ENCODE assay signal across 14 cellular contexts in the genomic region with DNA sequence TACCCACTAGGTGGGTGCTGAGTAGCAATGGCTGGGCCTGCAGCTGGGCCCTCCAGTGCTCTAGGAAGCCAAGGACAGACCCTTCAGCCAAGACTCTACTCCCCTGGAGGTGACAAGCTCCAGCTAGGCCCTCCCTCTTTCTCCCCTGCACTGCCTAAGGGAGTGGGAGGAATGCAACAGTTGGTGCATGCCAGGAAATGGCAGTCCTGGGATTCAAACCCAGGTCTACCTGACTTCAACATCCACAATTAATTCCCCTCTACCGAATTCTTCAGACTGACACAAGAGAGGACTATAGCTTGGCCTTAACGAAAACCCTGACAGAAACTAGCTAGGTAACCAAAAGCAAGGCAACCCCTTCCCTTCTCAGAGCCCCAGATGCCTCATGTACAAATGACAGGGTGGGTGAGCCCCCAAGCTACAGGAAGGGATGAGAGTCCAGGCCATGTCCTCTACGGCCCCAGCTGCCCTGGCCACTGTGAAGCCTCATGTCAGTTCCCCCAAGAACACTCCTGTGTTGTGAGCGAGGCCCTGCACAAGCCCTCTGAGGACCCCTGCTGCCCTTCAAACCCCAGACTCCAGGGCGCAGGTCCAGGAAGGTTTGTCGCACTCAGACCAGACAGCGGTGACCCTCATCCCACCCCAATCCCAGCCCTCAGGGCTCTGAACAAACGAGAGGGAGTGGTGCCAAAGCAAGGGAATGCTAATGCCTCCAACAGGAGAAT.
DNase-seq lines count a peak whose midpoint lies in the region; ATAC-seq and TF ChIP-seq lines count a peak whose summit lies in the region.
"Had no signal": no experiment of that assay in that cellular context is flagged by ENCODE, and none has a peak within 500 bp of the region (broad histone marks: within the 10 kb centered on the region; RNA-seq: fewer than 3 reads in every experiment).

No MANE protein-coding gene starts in this region.

- peak overlapping the region; percentile 13 for H3K4ac ChIP-seq in trophoblast cell (ENCODE audit: low read depth, low read length)

- peaks cover 73 to 99% (median 96%) of the 10 kb centered on the region in 4 donors for H3K4me1 ChIP-seq in esophagus muscularis mucosa
- H3K4me1 ChIP-seq in trophoblast cell (ENCODE audit: control insufficient read depth in 1 of 2, insufficient read depth in 2 of 2, low read length in 2 of 2), result peaks cover 27 to 29% of the 10 kb centered on the region in 2 experiments

- no peak overlapping the region for H4K91ac ChIP-seq in trophoblast cell (ENCODE audit: low read depth, low read length)

- no peak for ATAC-seq in CD4-positive, alpha-beta T cell (ENCODE audit: poor library complexity)
- ATAC-seq in GM18520 (IDR thresholded peaks at IDR 0.05; ENCODE audit: unreplicated experiment), result no peak
- ATAC-seq in HG02870 (IDR thresholded peaks at IDR 0.05; ENCODE audit: unreplicated experiment), result no peak

- H3K9ac ChIP-seq in trophoblast cell (ENCODE audit: low read length), result no peak overlapping the region

- H3K9me3 ChIP-seq in CD4-positive, alpha-beta T cell (ENCODE audit: control insufficient read depth, low read length), result no peaks in the 10 kb centered on the region
- H3K9me3 ChIP-seq in esophagus muscularis mucosa (no peaks in the 10 kb centered on the region), trophoblast cell (ENCODE audit: insufficient read depth, low read depth, low read length) (peaks cover 1% of the 10 kb centered on the region)

- H3K4me1 Mint-ChIP-seq in CD4-positive, alpha-beta T cell (ENCODE audit: low read depth), result peaks cover 88% of the 10 kb centered on the region

- peak overlapping the region; percentile 30 for H3K18ac ChIP-seq in trophoblast cell (ENCODE audit: low read length)

- CTCF ChIA-PET in CD4-positive, alpha-beta T cell (lab: Charles Lee), result interaction anchor here (1.4 kb wide), 1 partner anchor 197 kb away, joined by 4 read pairs; no protein-coding TSS in a partner anchor
- CTCF ChIA-PET in RWPE1 (lab: Yijun Ruan, JAX), result no interaction called here
- CTCF ChIA-PET in HEK293T (lab: Yijun Ruan, JAX), result no interaction called here

- intact Hi-C loops in CD4-positive, alpha-beta T cell (cut with DNase I, micrococcal nuclease), result no loop called here
- intact Hi-C loops in esophagus muscularis mucosa (cut with DNase I), result no loop called here

- H2AFZ ChIP-seq in trophoblast cell (ENCODE audit: insufficient read depth, low read length, poor library complexity), result no peak overlapping the region

- H2BK120ac ChIP-seq in trophoblast cell (ENCODE audit: insufficient read depth, low read length, poor library complexity), result no peak overlapping the region

- H3K27me3 ChIP-seq in CD4-positive, alpha-beta T cell (ENCODE audit: control insufficient read depth, insufficient read depth, low read length), result no peaks in the 10 kb centered on the region
- H3K27me3 ChIP-seq in esophagus muscularis mucosa, result no peaks in the 10 kb centered on the region
- H3K27me3 ChIP-seq in trophoblast cell (ENCODE audit: insufficient read depth, low read length), result no peaks in the 10 kb centered on the region

- H3K27ac ChIP-seq in CD4-positive, alpha-beta T cell (ENCODE audit: low read depth, low read length), result no peak overlapping the region
- peak overlapping the region; percentile 13; the same call in 1 of the 2 replicates for H3K27ac ChIP-seq in RWPE1
- peak overlapping the region; percentile 79 to 87 (median 83) for H3K27ac ChIP-seq in esophagus muscularis mucosa (replicated peaks in 1 of 4)
- H3K27ac ChIP-seq in trophoblast cell (ENCODE audit: low read depth, low read length), result no peak overlapping the region
- H3K27ac ChIP-seq: SK-N-MC had no signal

- H3K4me3 ChIP-seq in esophagus muscularis mucosa (no peak overlapping the region), trophoblast cell (ENCODE audit: low read depth, low read length) (no peak overlapping the region)
- H3K4me3 ChIP-seq: SK-N-MC had no signal

- WGBS in esophagus muscularis mucosa, result 77% methylated on average over 8 of the region's 8 CpGs
- WGBS in trophoblast cell (ENCODE audit: extremely low coverage, insufficient coverage, insufficient read length), result no CpG with 5 or more reads among the region's 8 CpGs

- H3K36me3 Mint-ChIP-seq in CD4-positive, alpha-beta T cell (ENCODE audit: low read depth), result no peaks in the 10 kb centered on the region

- peak overlapping the region; percentile 90 for H3K27ac Mint-ChIP-seq in CD4-positive, alpha-beta T cell
- H3K27ac Mint-ChIP-seq: B cell had no signal

- H3K4me3 Mint-ChIP-seq in CD4-positive, alpha-beta T cell, result no peak overlapping the region
- H3K4me3 Mint-ChIP-seq: B cell, neural crest cell had no signal

- no peak overlapping the region for H2BK12ac ChIP-seq in trophoblast cell (ENCODE audit: low read length)

- no peaks in the 10 kb centered on the region for H3K9me3 Mint-ChIP-seq in CD4-positive, alpha-beta T cell
- H3K9me3 Mint-ChIP-seq: neural crest cell had no signal

- peaks cover 2% of the 10 kb centered on the region for H3K79me1 ChIP-seq in trophoblast cell (ENCODE audit: low read length)

- H3K27me3 Mint-ChIP-seq in CD4-positive, alpha-beta T cell, result no peaks in the 10 kb centered on the region
- H3K27me3 Mint-ChIP-seq: B cell had no signal

- no peak overlapping the region for H4K12ac ChIP-seq in trophoblast cell (ENCODE audit: low read depth, low read length)

- peaks cover 5% of the 10 kb centered on the region for H3K79me2 ChIP-seq in trophoblast cell (ENCODE audit: control insufficient read depth, insufficient read depth, low read length, poor library complexity)

- H3K23ac ChIP-seq in trophoblast cell (ENCODE audit: low read length), result no peak overlapping the region

- no peak for TF ChIP-seq POLR2A in esophagus muscularis mucosa (IDR thresholded peaks at IDR 0.05; ENCODE audit: low read depth)

- TF ChIP-seq EP300 in esophagus muscularis mucosa (IDR thresholded peaks at IDR 0.05), result no peak

- no peak for DNase-seq in CD4-positive, alpha-beta T cell
- DNase-seq in RWPE1 (ENCODE audit: low spot score) (no peak), esophagus muscularis mucosa (ENCODE audit: extremely low spot score) (no peak), trophoblast cell (no peak), HEK293T (ENCODE audit: extremely low spot score) (no peak)
- DNase-seq in stimulated activated CD4-positive, alpha-beta T cell treated with anti-CD3 and anti-CD28 coated beads, Interleukin-1b, Interleukin-23, amount 100 ng/mL, for 48 hours, result no peak
- DNase-seq: activated CD8-positive, alpha-beta memory T cell treated with anti-CD3 and anti-CD28 coated beads, Interleukin-2, amount 50 U/mL, for 4 hours; cortex of kidney; HCEC 1CT had no signal

- H3K14ac ChIP-seq in trophoblast cell (ENCODE audit: low read length), result no peak overlapping the region

- no peak overlapping the region for H2BK5ac ChIP-seq in trophoblast cell (ENCODE audit: low read depth, low read length, poor library complexity)

- POLR2A ChIA-PET in CD4-positive, alpha-beta T cell (lab: Charles Lee), result no interaction called here
- POLR2A ChIA-PET in RWPE1 (lab: Yijun Ruan, JAX; ENCODE audit: low non-redundant PET), result no interaction called here
- POLR2A ChIA-PET in HEK293T (lab: Yijun Ruan, JAX), result interaction anchor here (1.2 kb wide), 1 partner anchor 10 kb away, joined by 3 read pairs; no protein-coding TSS in a partner anchor

- no peak overlapping the region for H2AK5ac ChIP-seq in trophoblast cell (ENCODE audit: low read length)

- no peak overlapping the region for H3K4me2 ChIP-seq in trophoblast cell (ENCODE audit: low read length)

- H4K8ac ChIP-seq in trophoblast cell (ENCODE audit: low read depth, low read length), result no peak overlapping the region

- H3K36me3 ChIP-seq in esophagus muscularis mucosa, result no peaks in the 10 kb centered on the region
- H3K36me3 ChIP-seq in trophoblast cell (ENCODE audit: control insufficient read depth in 1 of 2, insufficient read depth in 2 of 2, low read length in 2 of 2), result no peaks in the 10 kb centered on the region

- TF ChIP-seq CTCF in CD4-positive, alpha-beta T cell (IDR thresholded peaks at IDR 0.05), result no peak
- no peak for TF ChIP-seq CTCF in RWPE1 (conservative IDR thresholded peaks at IDR 0.05; ENCODE audit: low read depth)
- no peak for TF ChIP-seq CTCF in esophagus muscularis mucosa (IDR thresholded peaks at IDR 0.05)

TF ChIP-seq in HEK293T, 16 proteins besides CTCF, POLR2A, EP300 and RAD21:
- TF ChIP-seq FOXM1 (IDR thresholded peaks at IDR 0.05; ENCODE audit: borderline replicate concordance) (no peak), CTBP1 (IDR thresholded peaks at IDR 0.05; ENCODE audit: borderline replicate concordance) (no peak), ARNT (IDR thresholded peaks at IDR 0.05) (no peak), L3MBTL2 (conservative IDR thresholded peaks at IDR 0.05) (no peak), ELF4 (IDR thresholded peaks at IDR 0.05) (no peak), HDGF (IDR thresholded peaks at IDR 0.05; ENCODE audit: borderline replicate concordance) (no peak), FOXA1 (IDR thresholded peaks at IDR 0.05) (no peak), ZNF384 (IDR thresholded peaks at IDR 0.05) (no peak), SP1 (IDR thresholded peaks at IDR 0.05) (no peak), LEF1 (IDR thresholded peaks at IDR 0.05; ENCODE audit: borderline replicate concordance) (no peak), SUZ12 (IDR thresholded peaks at IDR 0.05) (no peak), BHLHE40 (IDR thresholded peaks at IDR 0.05; ENCODE audit: borderline replicate concordance) (no peak), TARDBP (IDR thresholded peaks at IDR 0.05) (no peak)
- TF ChIP-seq, protein P1, sequence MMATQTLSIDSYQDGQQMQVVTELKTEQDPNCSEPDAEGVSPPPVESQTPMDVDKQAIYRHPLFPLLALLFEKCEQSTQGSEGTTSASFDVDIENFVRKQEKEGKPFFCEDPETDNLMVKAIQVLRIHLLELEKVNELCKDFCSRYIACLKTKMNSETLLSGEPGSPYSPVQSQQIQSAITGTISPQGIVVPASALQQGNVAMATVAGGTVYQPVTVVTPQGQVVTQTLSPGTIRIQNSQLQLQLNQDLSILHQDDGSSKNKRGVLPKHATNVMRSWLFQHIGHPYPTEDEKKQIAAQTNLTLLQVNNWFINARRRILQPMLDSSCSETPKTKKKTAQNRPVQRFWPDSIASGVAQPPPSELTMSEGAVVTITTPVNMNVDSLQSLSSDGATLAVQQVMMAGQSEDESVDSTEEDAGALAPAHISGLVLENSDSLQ (IDR thresholded peaks at IDR 0.05), result no peak

Comparison
In these comparisons a context has a peak if more than half of its experiments do, and no peak if none do; other contexts are left out.
1. H3K27ac ChIP-seq: peak in RWPE1 (single experiment) and esophagus muscularis mucosa (4 of 4); none in CD4-positive, alpha-beta T cell (single experiment) and trophoblast cell (single experiment).